ENCODE assay signal across 8 cellular contexts in genomic region chr14:61296707-61297502, GRCh38. TPM values are rescaled to one million over a fixed set of nuclear protein-coding genes. Genes with fewer than 3 reads are reported as not detected.
DNase-seq lines count a peak whose midpoint lies in the region; ATAC-seq and TF ChIP-seq lines count a peak whose summit lies in the region.

No MANE protein-coding gene starts in this region.

- H3K36me3 Mint-ChIP-seq in CD4-positive, CD25-positive, alpha-beta regulatory T cell, result peaks cover 15% of the 10 kb centered on the region
- peaks cover 4% of the 10 kb centered on the region for H3K36me3 Mint-ChIP-seq in activated T-helper 1 cell treated with anti-CD3 and anti-CD28 coated beads, Interleukin-12 subunit alpha, Interleukin-12 subunit beta, Interleukin-2, Interleukin-4 antibody, amounts not matched to agents 30 ng/mL and 10 ng/mL and 1 ng/mL, durations not matched to agents 14 hours and 24 hours and 36 hours (ENCODE audit: low read depth)

- no peak overlapping the region for H3K4me3 Mint-ChIP-seq in CD4-positive, CD25-positive, alpha-beta regulatory T cell
- H3K4me3 Mint-ChIP-seq in activated T-helper 1 cell treated with anti-CD3 and anti-CD28 coated beads, Interleukin-12 subunit alpha, Interleukin-12 subunit beta, Interleukin-2, Interleukin-4 antibody, amounts not matched to agents 30 ng/mL and 10 ng/mL and 1 ng/mL, durations not matched to agents 14 hours and 24 hours and 36 hours, result no peak overlapping the region

- H3K36me3 ChIP-seq in CD4-positive, CD25-positive, alpha-beta regulatory T cell (ENCODE audit: control insufficient read depth, insufficient read depth, low read length), result no peaks in the 10 kb centered on the region
- H3K36me3 ChIP-seq in breast epithelium (no peaks in the 10 kb centered on the region), lower lobe of right lung (no peaks in the 10 kb centered on the region)

- H3K27me3 Mint-ChIP-seq in CD4-positive, CD25-positive, alpha-beta regulatory T cell, result no peaks in the 10 kb centered on the region
- no peaks in the 10 kb centered on the region for H3K27me3 Mint-ChIP-seq in activated T-helper 1 cell treated with anti-CD3 and anti-CD28 coated beads, Interleukin-12 subunit alpha, Interleukin-12 subunit beta, Interleukin-2, Interleukin-4 antibody, amounts not matched to agents 30 ng/mL and 10 ng/mL and 1 ng/mL, durations not matched to agents 14 hours and 24 hours and 36 hours (ENCODE audit: insufficient read depth)

- peak overlapping the region in 2 of 3 donors; percentile 8 to 52 for H3K27ac Mint-ChIP-seq in CD4-positive, CD25-positive, alpha-beta regulatory T cell
- H3K27ac Mint-ChIP-seq in activated T-helper 1 cell treated with anti-CD3 and anti-CD28 coated beads, Interleukin-12 subunit alpha, Interleukin-12 subunit beta, Interleukin-2, Interleukin-4 antibody, amounts not matched to agents 30 ng/mL and 10 ng/mL and 1 ng/mL, durations not matched to agents 14 hours and 24 hours and 36 hours, result no peak overlapping the region

- no peaks in the 10 kb centered on the region for H3K9me3 Mint-ChIP-seq in CD4-positive, CD25-positive, alpha-beta regulatory T cell
- H3K9me3 Mint-ChIP-seq in activated T-helper 1 cell treated with anti-CD3 and anti-CD28 coated beads, Interleukin-12 subunit alpha, Interleukin-12 subunit beta, Interleukin-2, Interleukin-4 antibody, amounts not matched to agents 30 ng/mL and 10 ng/mL and 1 ng/mL, durations not matched to agents 14 hours and 24 hours and 36 hours, result no peaks in the 10 kb centered on the region

- peak; percentile 73 to 77 for ATAC-seq in CD4-positive, CD25-positive, alpha-beta regulatory T cell (ENCODE audit: low read depth in 2 of 2)
- peak; percentile 60 to 76 for ATAC-seq in lower lobe of right lung
- no peak for ATAC-seq in HG03097 (IDR thresholded peaks at IDR 0.05; ENCODE audit: low FRiP score, unreplicated experiment)
- no peak for ATAC-seq in HG03457 (IDR thresholded peaks at IDR 0.05; ENCODE audit: unreplicated experiment)

- H3K4me1 Mint-ChIP-seq in CD4-positive, CD25-positive, alpha-beta regulatory T cell, result peaks cover 5 to 44% (median 30%) of the 10 kb centered on the region in 4 donors
- peaks cover 35% of the 10 kb centered on the region for H3K4me1 Mint-ChIP-seq in activated T-helper 1 cell treated with anti-CD3 and anti-CD28 coated beads, Interleukin-12 subunit alpha, Interleukin-12 subunit beta, Interleukin-2, Interleukin-4 antibody, amounts not matched to agents 30 ng/mL and 10 ng/mL and 1 ng/mL, durations not matched to agents 14 hours and 24 hours and 36 hours (ENCODE audit: low read depth)

- no peaks in the 10 kb centered on the region for H3K27me3 ChIP-seq in CD4-positive, CD25-positive, alpha-beta regulatory T cell (ENCODE audit: control insufficient read depth, insufficient read depth, low read length)
- no peaks in the 10 kb centered on the region for H3K27me3 ChIP-seq in breast epithelium
- H3K27me3 ChIP-seq in lower lobe of right lung (ENCODE audit: low read depth), result no peaks in the 10 kb centered on the region

- TF ChIP-seq CTCF in GM12875 (IDR thresholded peaks at IDR 0.05; ENCODE audit: borderline replicate concordance, insufficient read depth, low read depth, low read length) (peak; percentile 37; the same call in 1 of the 2 replicates), breast epithelium (IDR thresholded peaks at IDR 0.05) (peak in 2 of 3 donors; percentile 47 to 60), lower lobe of right lung (IDR thresholded peaks at IDR 0.05) (peak; percentile 66)

- intact Hi-C loops in breast epithelium (cut with DNase I; ENCODE audit: low total_unique reads) (no loop called here), lower lobe of right lung (cut with DNase I) (no loop called here)
- intact Hi-C loops in activated T-helper 1 cell treated with anti-CD3 and anti-CD28 coated beads, Interleukin-12 subunit alpha, Interleukin-12 subunit beta, Interleukin-2, Interleukin-4 antibody, amounts not matched to agents 30 ng/mL and 10 ng/mL and 1 ng/mL, durations not matched to agents 14 hours and 24 hours and 36 hours (cut with micrococcal nuclease), result loop anchor here (1.0 to 2.0 kb wide), 3 partner anchors 24 to 540 kb away; partner anchors contain the start of gene PRKCH

- no peak overlapping the region for H3K27ac ChIP-seq in CD4-positive, CD25-positive, alpha-beta regulatory T cell (ENCODE audit: insufficient read depth, low read length, poor library complexity, severe bottlenecking)
- H3K27ac ChIP-seq in breast epithelium, result no peak overlapping the region
- H3K27ac ChIP-seq in lower lobe of right lung, result no peak overlapping the region

- H3K9me3 ChIP-seq in CD4-positive, CD25-positive, alpha-beta regulatory T cell (ENCODE audit: control insufficient read depth in 2 of 2, low read length in 2 of 2), result no peaks in the 10 kb centered on the region
- H3K9me3 ChIP-seq in breast epithelium (no peaks in the 10 kb centered on the region), lower lobe of right lung (no peaks in the 10 kb centered on the region)

- TF ChIP-seq POLR2A in breast epithelium (IDR thresholded peaks at IDR 0.05), result no peak

- H3K4me3 ChIP-seq in CD4-positive, CD25-positive, alpha-beta regulatory T cell (ENCODE audit: low read depth, low read length), result no peak overlapping the region
- H3K4me3 ChIP-seq in GM12875 (ENCODE audit: low read depth, low read length) (no peak overlapping the region), breast epithelium (no peak overlapping the region), lower lobe of right lung (no peak overlapping the region)

- H3K4me1 ChIP-seq in CD4-positive, CD25-positive, alpha-beta regulatory T cell (ENCODE audit: control insufficient read depth, insufficient read depth, low read length, poor library complexity, severe bottlenecking), result peaks cover 7% of the 10 kb centered on the region
- no peaks in the 10 kb centered on the region for H3K4me1 ChIP-seq in breast epithelium
- H3K4me1 ChIP-seq in lower lobe of right lung, result no peaks in the 10 kb centered on the region

- DNase-seq in CD4-positive, CD25-positive, alpha-beta regulatory T cell, result peak; percentile 14 to 77 (median 67)
- DNase-seq in NCI-H2171 treated with DMSO at 0.1 percent for 48 hours (lab: John Stamatoyannopoulos, UW), result peak; percentile 53
- DNase-seq in breast epithelium (ENCODE audit: low spot score in 2 of 2), result no peak
- DNase-seq in lower lobe of right lung, result no peak
- no peak for DNase-seq in activated T-helper 1 cell treated with anti-CD3 and anti-CD28 coated beads, Interleukin-12 subunit alpha, Interleukin-12 subunit beta, Interleukin-2, Interleukin-4 antibody, amounts not matched to agents 30 ng/mL and 10 ng/mL and 1 ng/mL, durations not matched to agents 14 hours and 24 hours and 36 hours (ENCODE audit: low spot score)

RNA-seq across cellular contexts. Expression of gene TMEM30B, which starts 15.8 kb away (rescaled TPM):
- total RNA-seq in CD4-positive, CD25-positive, alpha-beta regulatory T cell, result 2.1 TPM
- 1 to 10 TPM; 2.1 to 4.8 (median 3.5) TPM for polyA plus RNA-seq in CD4-positive, CD25-positive, alpha-beta regulatory T cell
- total RNA-seq in breast epithelium, result 10 to 100 TPM in 2 of 3 donors, 1 to 10 TPM in 1; 5.0 to 36.7 (median 20.0) TPM
- 20.3 TPM for total RNA-seq in lower lobe of right lung
- 0.26 and 0.56 TPM in 2 replicates for total RNA-seq in activated T-helper 1 cell treated with anti-CD3 and anti-CD28 coated beads, Interleukin-12 subunit alpha, Interleukin-12 subunit beta, Interleukin-2, Interleukin-4 antibody, amounts not matched to agents 30 ng/mL and 10 ng/mL and 1 ng/mL, durations not matched to agents 14 hours and 24 hours and 36 hours

RNA-seq across cellular contexts. Expression of gene PRKCH, which starts 24.5 kb away (rescaled TPM):
- 457 TPM for total RNA-seq in CD4-positive, CD25-positive, alpha-beta regulatory T cell
- polyA plus RNA-seq in CD4-positive, CD25-positive, alpha-beta regulatory T cell, result 100 to 1,000 TPM; 194 to 221 (median 199) TPM
- total RNA-seq in breast epithelium (10 to 100 TPM; 27.0 to 41.3 (median 34.0) TPM), lower lobe of right lung (60.9 TPM)
- total RNA-seq in activated T-helper 1 cell treated with anti-CD3 and anti-CD28 coated beads, Interleukin-12 subunit alpha, Interleukin-12 subunit beta, Interleukin-2, Interleukin-4 antibody, amounts not matched to agents 30 ng/mL and 10 ng/mL and 1 ng/mL, durations not matched to agents 14 hours and 24 hours and 36 hours, result 145 and 151 TPM in 2 replicates

Comparison
In these comparisons a context has a peak if more than half of its experiments do, and no peak if none do; other contexts are left out.
1. ATAC-seq: peak in CD4-positive, CD25-positive, alpha-beta regulatory T cell (2 of 2) and lower lobe of right lung (2 of 2); none in HG03097 (single experiment) and HG03457 (single experiment).
2. DNase-seq: peak in CD4-positive, CD25-positive, alpha-beta regulatory T cell (3 of 3) and NCI-H2171 treated with DMSO at 0.1 percent for 48 hours (single experiment); none in breast epithelium (0 of 2), lower lobe of right lung (single experiment) and activated T-helper 1 cell treated with anti-CD3 and anti-CD28 coated beads, Interleukin-12 subunit alpha, Interleukin-12 subunit beta, Interleukin-2, Interleukin-4 antibody, amounts not matched to agents 30 ng/mL and 10 ng/mL and 1 ng/mL, durations not matched to agents 14 hours and 24 hours and 36 hours (single experiment).
3. Peak in every context shown above with its lines, with median percentiles within 50 percentile points of each other: CTCF ChIP-seq.